19 cellular contexts compared by ENCODE assay signal in the genomic region with DNA sequence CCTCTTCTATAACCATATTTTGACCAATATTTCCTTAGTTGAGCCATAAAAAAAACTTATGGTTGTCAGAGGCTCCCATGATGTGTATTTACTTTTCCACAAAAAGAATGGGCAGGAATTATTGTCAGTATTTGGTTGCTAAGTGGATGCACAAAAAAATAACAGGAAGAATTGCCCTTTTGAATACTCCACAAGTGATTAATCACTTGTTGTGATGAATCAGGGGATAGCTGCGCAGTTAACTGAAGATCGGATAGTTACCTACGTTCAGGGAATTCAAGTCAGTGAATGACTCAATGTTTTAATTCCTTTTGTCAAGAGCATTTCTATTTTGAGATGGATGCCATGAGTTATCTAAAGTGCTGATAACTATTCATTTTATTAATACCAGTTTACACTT.
A peak's percentile ranks its signal among the peaks of the same experiment; 100 is the strongest.
DNase-seq lines count a peak whose midpoint lies in the region; ATAC-seq and TF ChIP-seq lines count a peak whose summit lies in the region.
"Had no signal": no experiment of that assay in that cellular context is flagged by ENCODE, and none has a peak within 500 bp of the region (broad histone marks: within the 10 kb centered on the region; RNA-seq: fewer than 3 reads in every experiment).

No MANE protein-coding gene starts in this region.

- 64 to 74% methylated on average over 3 of the region's 3 CpGs for WGBS in esophagus squamous epithelium, 2 donors

- H3K36me3 ChIP-seq in adipocyte (ENCODE audit: control insufficient read depth, insufficient read depth, low read length, severe bottlenecking) (no peaks in the 10 kb centered on the region), esophagus squamous epithelium (no peaks in the 10 kb centered on the region)
- H3K36me3 ChIP-seq: HAP-1, ovary had no signal

- TF ChIP-seq POLR2A in esophagus squamous epithelium (IDR thresholded peaks at IDR 0.05): no peak

- H3K4me1 ChIP-seq in adipocyte (ENCODE audit: control insufficient read depth, insufficient read depth, low read length) (no peaks in the 10 kb centered on the region), esophagus squamous epithelium (no peaks in the 10 kb centered on the region)
- H3K4me1 ChIP-seq: HAP-1 had no signal

- no peak for TF ChIP-seq CTCF in esophagus squamous epithelium (IDR thresholded peaks at IDR 0.05)

- no peak for ATAC-seq in HG02852 (IDR thresholded peaks at IDR 0.05; ENCODE audit: unreplicated experiment)
- ATAC-seq: stimulated activated naive B cell treated with anti-CD40 and anti-IgM and Interleukin-4, amounts not matched to agents 10 μg/mL and 1 μg/mL and 100 μg/mL, for 72 hours; T-cell had no signal

- H3K27me3 ChIP-seq in adipocyte (replicated peaks; ENCODE audit: control insufficient read depth, insufficient read depth, low read length) (no peaks in the 10 kb centered on the region), esophagus squamous epithelium (no peaks in the 10 kb centered on the region)
- H3K27me3 ChIP-seq: ovary had no signal

- DNase-seq in ACHN (peak; percentile 43), HS-27A (ENCODE audit: low read depth) (peak; percentile 54), adipocyte (ENCODE audit: low read depth) (peak; percentile 19), glomerular visceral epithelial cell (ENCODE audit: extremely low spot score) (peak; percentile 48), cortex of kidney (lab: John Stamatoyannopoulos, UW) (no peak), esophagus squamous epithelium (lab: John Stamatoyannopoulos, UW) (no peak), NCI-H2196 (lab: John Stamatoyannopoulos, UW; ENCODE audit: unreplicated experiment) (no peak)
- DNase-seq: activated CD4-positive, CD25-positive, alpha-beta regulatory T cell treated with anti-CD3 and anti-CD28 coated beads, Interleukin-2, amount 50 U/mL, for 72 hours; activated CD8-positive, alpha-beta memory T cell treated with anti-CD3 and anti-CD28 coated beads, Interleukin-2, amount 50 U/mL, for 48 hours; activated naive CD4-positive, alpha-beta T cell; central memory CD4-positive, alpha-beta T cell; Karpas-422; kidney; NCI-H446 treated with DMSO at 0.1 percent for 48 hours; ovary; stimulated activated naive B cell treated with anti-CD40 and anti-IgM and Interleukin-4, amounts not matched to agents 10 μg/mL and 1 μg/mL and 100 μg/mL, for 72 hours; T-cell had no signal

- no peak overlapping the region for H3K27ac ChIP-seq in esophagus squamous epithelium
- H3K27ac ChIP-seq: ovary had no signal

- in situ Hi-C loops in ACHN (cut with HindIII; ENCODE audit: low pct_ligation_motif_present, low pct_unique_long_range_greater_than_20kb, low sequenced_read_pairs): no loop called here

- H3K4me3 ChIP-seq in adipocyte (ENCODE audit: low read length) (no peak overlapping the region), esophagus squamous epithelium (no peak overlapping the region)
- H3K4me3 ChIP-seq: HAP-1, ovary had no signal

- H3K9me3 ChIP-seq in adipocyte (ENCODE audit: control insufficient read depth, low read length): peaks cover 6% of the 10 kb centered on the region
- no peaks in the 10 kb centered on the region for H3K9me3 ChIP-seq in esophagus squamous epithelium
- H3K9me3 ChIP-seq: HAP-1, ovary had no signal

- no peak overlapping the region for H3K9ac ChIP-seq in adipocyte (ENCODE audit: low read length)

- intact Hi-C loops in esophagus squamous epithelium (cut with DNase I): no loop called here

Comparison
In these comparisons a context has a peak if more than half of its experiments do, and no peak if none do; other contexts are left out.
1. DNase-seq: peak in ACHN (single experiment), HS-27A (single experiment), adipocyte (single experiment) and glomerular visceral epithelial cell (single experiment); none in cortex of kidney (single experiment), esophagus squamous epithelium (single experiment) and NCI-H2196 (single experiment).